Comparison of ENCODE assay signal across 12 cellular contexts in genomic region chr12:27782481-27782880, GRCh38. TPM values are rescaled to one million over a fixed set of nuclear protein-coding genes. Genes with fewer than 3 reads are reported as not detected.
A peak's percentile ranks its signal among the peaks of the same experiment; 100 is the strongest.
DNase-seq lines count a peak whose midpoint lies in the region; ATAC-seq, FAIRE-seq and TF ChIP-seq lines count a peak whose summit lies in the region.
"Had no signal": no experiment of that assay in that cellular context is flagged by ENCODE, and none has a peak within 500 bp of the region (broad histone marks: within the 10 kb centered on the region; RNA-seq: fewer than 3 reads in every experiment).

No MANE protein-coding gene starts in this region.

- ATAC-seq in activated B cell treated with CpG ODN at 0.5 μM for 24 hours (ENCODE audit: low read depth) (no peak), thoracic aorta (ENCODE audit: insufficient number of reproducible peaks, low FRiP score, low read depth) (no peak)

- peak overlapping the region; percentile 80 for H3K4me3 ChIP-seq in thoracic aorta
- no peak overlapping the region for H3K4me3 ChIP-seq in small intestine (ENCODE audit: low read depth in 1 of 2, low read length in 2 of 2)

- no peak for FAIRE-seq in small intestine (lab: Jason Lieb, UNC)

- H3K36me3 ChIP-seq in thoracic aorta (no peaks in the 10 kb centered on the region), small intestine (ENCODE audit: control insufficient read depth in 2 of 2, insufficient read depth in 2 of 2, low read length in 2 of 2) (no peaks in the 10 kb centered on the region)

- no peak for TF ChIP-seq CTCF in activated B cell treated with CpG ODN at 0.5 μM for 24 hours (IDR thresholded peaks at IDR 0.05)
- no peak for TF ChIP-seq CTCF in thoracic aorta (IDR thresholded peaks at IDR 0.05)

- H3K27me3 Mint-ChIP-seq in activated CD4-positive, alpha-beta memory T cell treated with anti-CD3 and anti-CD28 coated beads for 36 hours = no peaks in the 10 kb centered on the region
- H3K27me3 Mint-ChIP-seq in activated CD4-positive, alpha-beta memory T cell treated with anti-CD3 and anti-CD28 coated beads, Interleukin-2, amount 10 ng/mL, durations not matched to agents 7 days and 5 days = peaks cover 15% of the 10 kb centered on the region
- no peaks in the 10 kb centered on the region for H3K27me3 Mint-ChIP-seq in activated B cell treated with CpG ODN at 0.5 μM for 24 hours

- POLR2A ChIA-PET in activated CD4-positive, alpha-beta memory T cell treated with anti-CD3 and anti-CD28 coated beads for 36 hours (lab: Charles Lee) = no interaction called here
- POLR2A ChIA-PET in activated CD4-positive, alpha-beta memory T cell treated with anti-CD3 and anti-CD28 coated beads, Interleukin-2, amount 10 ng/mL, durations not matched to agents 7 days and 5 days (lab: Charles Lee) = no interaction called here
- POLR2A ChIA-PET in activated B cell treated with CpG ODN at 0.5 μM for 24 hours (lab: Charles Lee) (interaction anchor here (0.7 kb wide), 1 partner anchor 11 kb away, joined by 3 read pairs; no protein-coding TSS in a partner anchor), HEK293T (lab: Yijun Ruan, JAX) (no interaction called here)

- H3K9me3 ChIP-seq in thoracic aorta (no peaks in the 10 kb centered on the region), small intestine (ENCODE audit: control insufficient read depth, low read depth) (no peaks in the 10 kb centered on the region)

- no peak for DNase-seq in activated CD4-positive, alpha-beta memory T cell treated with anti-CD3 and anti-CD28 coated beads for 36 hours
- no peak for DNase-seq in activated CD4-positive, alpha-beta memory T cell treated with anti-CD3 and anti-CD28 coated beads, Interleukin-2, amount 10 ng/mL, durations not matched to agents 7 days and 5 days
- no peak for DNase-seq in activated B cell treated with CpG ODN at 0.5 μM for 24 hours
- peak; percentile 21 for DNase-seq in iPS-NIHi7 (ENCODE audit: extremely low spot score)
- no peak for DNase-seq in thoracic aorta (ENCODE audit: low spot score)
- DNase-seq in small intestine = no peak
- no peak for DNase-seq in NCI-H2227 treated with DMSO at 0.1 percent for 48 hours (lab: John Stamatoyannopoulos, UW)
- DNase-seq in HEK293T (ENCODE audit: extremely low spot score) = no peak
- DNase-seq: HCEC 1CT; MM.1S; stimulated activated naive CD4-positive, alpha-beta T cell had no signal

- no peaks in the 10 kb centered on the region for H3K27me3 ChIP-seq in thoracic aorta (replicated peaks; ENCODE audit: insufficient read depth)
- no peaks in the 10 kb centered on the region for H3K27me3 ChIP-seq in small intestine (ENCODE audit: control insufficient read depth in 2 of 2, insufficient read depth in 2 of 2, low read length in 2 of 2)

- H3K4me1 ChIP-seq in thoracic aorta (ENCODE audit: control insufficient read depth in 1 of 2, low read depth in 2 of 2) (peaks cover 30 to 60% of the 10 kb centered on the region in 2 donors), small intestine (ENCODE audit: control insufficient read depth in 2 of 2, insufficient read depth in 1 of 2, low read depth in 1 of 2, low read length in 1 of 2) (peaks cover 0 to 2% of the 10 kb centered on the region in 2 donors)

- peak overlapping the region; percentile 35 for H3K4me3 Mint-ChIP-seq in activated CD4-positive, alpha-beta memory T cell treated with anti-CD3 and anti-CD28 coated beads for 36 hours
- H3K4me3 Mint-ChIP-seq in activated CD4-positive, alpha-beta memory T cell treated with anti-CD3 and anti-CD28 coated beads, Interleukin-2, amount 10 ng/mL, durations not matched to agents 7 days and 5 days = no peak overlapping the region
- H3K4me3 Mint-ChIP-seq in activated B cell treated with CpG ODN at 0.5 μM for 24 hours = peak overlapping the region; percentile 20

- WGBS in small intestine, 3 donors = 86 to 93% (median 90%) methylated on average over 1 of the region's 1 CpG

- intact Hi-C loops in activated CD4-positive, alpha-beta memory T cell treated with anti-CD3 and anti-CD28 coated beads for 36 hours (cut with micrococcal nuclease) = loop anchor here (5.0 to 10.0 kb wide), 2 partner anchors 70 to 848 kb away; partner anchors contain the start of genes FGFR1OP2, INTS13 and MRPS35
- intact Hi-C loops in activated B cell treated with CpG ODN at 0.5 μM for 24 hours (cut with micrococcal nuclease) = loop anchor here (5.0 kb wide), 2 partner anchors 50 to 410 kb away; partner anchors contain the start of gene CCDC91

- H3K27ac Mint-ChIP-seq in activated CD4-positive, alpha-beta memory T cell treated with anti-CD3 and anti-CD28 coated beads for 36 hours = no peak overlapping the region
- no peak overlapping the region for H3K27ac Mint-ChIP-seq in activated CD4-positive, alpha-beta memory T cell treated with anti-CD3 and anti-CD28 coated beads, Interleukin-2, amount 10 ng/mL, durations not matched to agents 7 days and 5 days
- no peak overlapping the region for H3K27ac Mint-ChIP-seq in activated B cell treated with CpG ODN at 0.5 μM for 24 hours

- peak overlapping the region; percentile 99 for H3K27ac ChIP-seq in thoracic aorta
- no peak overlapping the region for H3K27ac ChIP-seq in small intestine (ENCODE audit: low read depth in 1 of 2, low read length in 1 of 2)

- CTCF ChIA-PET in activated CD4-positive, alpha-beta memory T cell treated with anti-CD3 and anti-CD28 coated beads for 36 hours (lab: Charles Lee) = no interaction called here
- CTCF ChIA-PET in activated CD4-positive, alpha-beta memory T cell treated with anti-CD3 and anti-CD28 coated beads, Interleukin-2, amount 10 ng/mL, durations not matched to agents 7 days and 5 days (lab: Charles Lee) = no interaction called here
- CTCF ChIA-PET in activated B cell treated with CpG ODN at 0.5 μM for 24 hours (lab: Charles Lee) (no interaction called here), HEK293T (lab: Yijun Ruan, JAX) (no interaction called here)

- no peaks in the 10 kb centered on the region for H3K9me3 Mint-ChIP-seq in activated CD4-positive, alpha-beta memory T cell treated with anti-CD3 and anti-CD28 coated beads for 36 hours
- no peaks in the 10 kb centered on the region for H3K9me3 Mint-ChIP-seq in activated CD4-positive, alpha-beta memory T cell treated with anti-CD3 and anti-CD28 coated beads, Interleukin-2, amount 10 ng/mL, durations not matched to agents 7 days and 5 days
- no peaks in the 10 kb centered on the region for H3K9me3 Mint-ChIP-seq in activated B cell treated with CpG ODN at 0.5 μM for 24 hours

- H3K36me3 Mint-ChIP-seq in activated CD4-positive, alpha-beta memory T cell treated with anti-CD3 and anti-CD28 coated beads for 36 hours = peaks cover 17% of the 10 kb centered on the region
- peaks cover 6% of the 10 kb centered on the region for H3K36me3 Mint-ChIP-seq in activated CD4-positive, alpha-beta memory T cell treated with anti-CD3 and anti-CD28 coated beads, Interleukin-2, amount 10 ng/mL, durations not matched to agents 7 days and 5 days (ENCODE audit: low read depth)
- peaks cover 10% of the 10 kb centered on the region for H3K36me3 Mint-ChIP-seq in activated B cell treated with CpG ODN at 0.5 μM for 24 hours (ENCODE audit: low read depth)

- peaks cover 45% of the 10 kb centered on the region for H3K4me1 Mint-ChIP-seq in activated CD4-positive, alpha-beta memory T cell treated with anti-CD3 and anti-CD28 coated beads for 36 hours (ENCODE audit: low read depth)
- peaks cover 42% of the 10 kb centered on the region for H3K4me1 Mint-ChIP-seq in activated CD4-positive, alpha-beta memory T cell treated with anti-CD3 and anti-CD28 coated beads, Interleukin-2, amount 10 ng/mL, durations not matched to agents 7 days and 5 days
- H3K4me1 Mint-ChIP-seq in activated B cell treated with CpG ODN at 0.5 μM for 24 hours = peaks cover 33% of the 10 kb centered on the region

TF ChIP-seq in HEK293T, 16 proteins besides CTCF, POLR2A, EP300 and RAD21:
- TF ChIP-seq PKNOX1 (IDR thresholded peaks at IDR 0.05) (no peak), NFRKB (IDR thresholded peaks at IDR 0.05) (no peak), ELF4 (IDR thresholded peaks at IDR 0.05) (no peak), ARNT (IDR thresholded peaks at IDR 0.05) (no peak), FOXK2 (IDR thresholded peaks at IDR 0.05) (no peak), ZNF384 (IDR thresholded peaks at IDR 0.05) (no peak), SP1 (IDR thresholded peaks at IDR 0.05) (no peak), FOXA1 (IDR thresholded peaks at IDR 0.05) (no peak), L3MBTL2 (conservative IDR thresholded peaks at IDR 0.05) (no peak), FOXM1 (IDR thresholded peaks at IDR 0.05; ENCODE audit: borderline replicate concordance) (no peak), BHLHE40 (IDR thresholded peaks at IDR 0.05; ENCODE audit: borderline replicate concordance) (no peak), CTBP1 (IDR thresholded peaks at IDR 0.05; ENCODE audit: borderline replicate concordance) (no peak), LEF1 (IDR thresholded peaks at IDR 0.05; ENCODE audit: borderline replicate concordance) (no peak)
TF ChIP-seq in HEK293T: peak in this region for 0.

RNA-seq across cellular contexts. Expression of gene MANSC4, which starts 2.4 kb away (rescaled TPM):
- total RNA-seq in activated CD4-positive, alpha-beta memory T cell treated with anti-CD3 and anti-CD28 coated beads for 36 hours = not detected
- not detected for total RNA-seq in activated CD4-positive, alpha-beta memory T cell treated with anti-CD3 and anti-CD28 coated beads, Interleukin-2, amount 10 ng/mL, durations not matched to agents 7 days and 5 days
- total RNA-seq in activated B cell treated with CpG ODN at 0.5 μM for 24 hours (not detected in 2 replicates), thoracic aorta (not detected)
- polyA plus RNA-seq in small intestine = not detected
- total RNA-seq: NCI-H460 had no signal

RNA-seq across cellular contexts. Expression of gene KLHL42, which starts 2.4 kb away (rescaled TPM):
- 1 to 10 TPM; 8.2 to 9.1 TPM for total RNA-seq in activated CD4-positive, alpha-beta memory T cell treated with anti-CD3 and anti-CD28 coated beads for 36 hours
- total RNA-seq in activated CD4-positive, alpha-beta memory T cell treated with anti-CD3 and anti-CD28 coated beads, Interleukin-2, amount 10 ng/mL, durations not matched to agents 7 days and 5 days = 10 to 100 TPM in 1 of 2 experiments, 1 to 10 TPM in 1; 8.1 to 10.1 TPM
- total RNA-seq in activated B cell treated with CpG ODN at 0.5 μM for 24 hours (15.9 and 19.3 TPM in 2 replicates), thoracic aorta (100 to 1,000 TPM in 1 of 2 donors, 10 to 100 TPM in 1; 94.6 to 111 TPM)
- polyA plus RNA-seq in small intestine = 1 to 10 TPM; 2.2 to 6.8 (median 2.4) TPM

Comparison
In these comparisons a context has a peak if more than half of its experiments do, and no peak if none do; other contexts are left out.
1. H3K27ac ChIP-seq: peak in thoracic aorta (2 of 2); none in small intestine (0 of 2).